In the genomic region with DNA sequence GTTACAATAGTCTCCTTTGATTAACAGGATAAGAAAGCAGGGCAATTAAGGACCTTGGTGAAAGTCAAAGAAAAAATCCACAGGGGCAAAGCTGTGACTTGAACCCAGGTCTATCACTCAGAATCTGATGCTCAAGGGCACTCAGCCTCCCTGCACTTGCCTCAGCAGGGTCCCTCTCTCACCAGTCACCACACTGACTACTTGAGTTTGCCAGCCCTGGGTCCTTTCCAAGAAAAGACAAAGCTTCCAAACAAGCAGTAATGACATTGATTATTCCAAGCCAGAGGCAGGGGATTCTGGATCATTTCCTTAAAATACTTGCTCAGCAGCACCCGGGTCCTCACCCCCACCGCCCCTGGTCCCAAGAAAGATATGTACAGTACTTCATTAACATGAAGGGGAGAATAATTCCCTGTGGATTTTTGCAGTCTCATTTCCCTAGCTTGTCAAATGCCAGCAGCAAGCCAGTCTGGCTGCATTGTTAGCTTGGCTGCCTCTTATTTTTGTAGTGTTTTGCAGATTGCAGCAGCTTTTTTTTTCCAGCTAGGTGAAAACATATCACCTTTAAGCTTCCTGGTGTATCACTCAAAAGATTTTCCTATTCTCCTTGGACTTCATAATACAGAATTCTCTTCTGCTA, we compare ENCODE assay signal across 17 cellular contexts.
DNase-seq lines count a peak whose midpoint lies in the region; ATAC-seq and TF ChIP-seq lines count a peak whose summit lies in the region.
"Had no signal": no experiment of that assay in that cellular context is flagged by ENCODE, and none has a peak within 500 bp of the region (broad histone marks: within the 10 kb centered on the region; RNA-seq: fewer than 3 reads in every experiment).

No MANE protein-coding gene starts in this region.

- no peak for ATAC-seq in HG03025 (IDR thresholded peaks at IDR 0.05; ENCODE audit: low FRiP score, unreplicated experiment)
- ATAC-seq: body of pancreas, left lung had no signal

- H3K9me3 Mint-ChIP-seq in HFFc6 = peaks cover 15% of the 10 kb centered on the region
- no peaks in the 10 kb centered on the region for H3K9me3 Mint-ChIP-seq in activated naive CD8-positive, alpha-beta T cell treated with anti-CD3 and anti-CD28 coated beads for 36 hours

- H3K27ac ChIP-seq in angular gyrus (ENCODE audit: low read depth, low read length) (peak overlapping the region; percentile 17), layer of hippocampus (ENCODE audit: low read depth, low read length) (peak overlapping the region; percentile 71)
- H3K27ac ChIP-seq: body of pancreas, KMS-11, left lung, SJCRH30 had no signal

- no peaks in the 10 kb centered on the region for H3K4me1 Mint-ChIP-seq in HFFc6 (ENCODE audit: low read depth)
- H3K4me1 Mint-ChIP-seq in activated naive CD8-positive, alpha-beta T cell treated with anti-CD3 and anti-CD28 coated beads for 36 hours = no peaks in the 10 kb centered on the region

- H3K27ac Mint-ChIP-seq in HFFc6 = no peak overlapping the region
- H3K27ac Mint-ChIP-seq in activated naive CD8-positive, alpha-beta T cell treated with anti-CD3 and anti-CD28 coated beads for 36 hours = no peak overlapping the region

- H3K27me3 ChIP-seq in layer of hippocampus (ENCODE audit: control insufficient read depth, insufficient read depth, low read length) = no peaks in the 10 kb centered on the region
- H3K27me3 ChIP-seq: body of pancreas, left lung, SJCRH30 had no signal

- TF ChIP-seq CTCF in HFFc6 (IDR thresholded peaks at IDR 0.05) = no peak

- DNase-seq in DMS153 (lab: John Stamatoyannopoulos, UW) (peak; percentile 54), NCI-H128 (lab: John Stamatoyannopoulos, UW; ENCODE audit: unreplicated experiment) (peak; percentile 2), NCI-H526 (lab: John Stamatoyannopoulos, UW) (no peak), HFFc6 (no peak)
- no peak for DNase-seq in activated naive CD8-positive, alpha-beta T cell treated with anti-CD3 and anti-CD28 coated beads for 36 hours
- DNase-seq: activated CD4-positive, alpha-beta T cell treated with anti-CD3 and anti-CD28 coated beads for 1 hour; activated CD8-positive, alpha-beta memory T cell treated with anti-CD3 and anti-CD28 coated beads, Interleukin-2, amount 50 U/mL, for 4 hours; activated naive CD4-positive, alpha-beta T cell treated with Interleukin-2 at 50 U/mL for 16 hours; body of pancreas; left lung; NCI-H187 treated with DMSO at 0.1 percent for 48 hours; SJCRH30; T-helper 9 cell had no signal

- H3K4me3 Mint-ChIP-seq in HFFc6 = no peak overlapping the region
- H3K4me3 Mint-ChIP-seq in activated naive CD8-positive, alpha-beta T cell treated with anti-CD3 and anti-CD28 coated beads for 36 hours = no peak overlapping the region

- peaks cover 1% of the 10 kb centered on the region; the same call in 1 of the 2 replicates for H3K27me3 Mint-ChIP-seq in HFFc6 (ENCODE audit: insufficient read depth)
- H3K27me3 Mint-ChIP-seq in activated naive CD8-positive, alpha-beta T cell treated with anti-CD3 and anti-CD28 coated beads for 36 hours = peaks cover 18% of the 10 kb centered on the region

- peaks cover 4% of the 10 kb centered on the region; the same call in 1 of the 2 replicates for H3K36me3 Mint-ChIP-seq in HFFc6 (ENCODE audit: low read depth)
- no peaks in the 10 kb centered on the region for H3K36me3 Mint-ChIP-seq in activated naive CD8-positive, alpha-beta T cell treated with anti-CD3 and anti-CD28 coated beads for 36 hours

Comparison
In these comparisons a context has a peak if more than half of its experiments do, and no peak if none do; other contexts are left out.
1. DNase-seq: peak in DMS153 (single experiment) and NCI-H128 (single experiment); none in NCI-H526 (0 of 2), HFFc6 (single experiment) and activated naive CD8-positive, alpha-beta T cell treated with anti-CD3 and anti-CD28 coated beads for 36 hours (single experiment).